ENCODE assay signal across 10 cellular contexts in genomic region chr18:2881490-2882195, GRCh38. TPM values are rescaled to one million over a fixed set of nuclear protein-coding genes. Genes with fewer than 3 reads are reported as not detected.
DNase-seq lines count a peak whose midpoint lies in the region; ATAC-seq and TF ChIP-seq lines count a peak whose summit lies in the region.
"Had no signal": no experiment of that assay in that cellular context is flagged by ENCODE, and none has a peak within 500 bp of the region (broad histone marks: within the 10 kb centered on the region; RNA-seq: fewer than 3 reads in every experiment).

No MANE protein-coding gene starts in this region.

- H2BK120ac ChIP-seq in mesendoderm (ENCODE audit: low read depth, low read length) = no peak overlapping the region

- no peak overlapping the region for H4K8ac ChIP-seq in mesendoderm (ENCODE audit: low read depth, low read length)

- WGBS in mesendoderm (ENCODE audit: extremely low coverage, insufficient coverage, low lambda C conversion rate) = no CpG with 5 or more reads among the region's 18 CpGs

- H3K4me1 Mint-ChIP-seq in nephron progenitor cell = peaks cover 41% of the 10 kb centered on the region

- no peak overlapping the region for H2BK5ac ChIP-seq in mesendoderm (ENCODE audit: low read length)

- H3K9me3 ChIP-seq in effector memory CD4-positive, alpha-beta T cell (ENCODE audit: control insufficient read depth, low read length) = peaks cover 3% of the 10 kb centered on the region

- H3K36me3 Mint-ChIP-seq in nephron progenitor cell (ENCODE audit: low read depth) = peaks cover 8% of the 10 kb centered on the region

- H3K27ac Mint-ChIP-seq in nephron progenitor cell = peak overlapping the region; percentile 84

- no peaks in the 10 kb centered on the region for H3K79me2 ChIP-seq in mesendoderm (ENCODE audit: control insufficient read depth, insufficient read depth, low read length)

- no peak overlapping the region for H3K56ac ChIP-seq in mesendoderm (ENCODE audit: low read length)

- H3K4me3 ChIP-seq in effector memory CD4-positive, alpha-beta T cell (ENCODE audit: insufficient read depth, low read depth, low read length, poor library complexity, severe bottlenecking) = no peak overlapping the region
- no peak overlapping the region for H3K4me3 ChIP-seq in mesendoderm (ENCODE audit: low read length)

- peaks cover 20% of the 10 kb centered on the region for H3K4me1 ChIP-seq in effector memory CD4-positive, alpha-beta T cell (ENCODE audit: control insufficient read depth, insufficient read depth, low read length, poor library complexity, severe bottlenecking)
- no peaks in the 10 kb centered on the region for H3K4me1 ChIP-seq in mesendoderm (ENCODE audit: control insufficient read depth, low read depth, low read length)

- DNase-seq in AG08396 (ENCODE audit: low spot score) = peak; percentile 89
- no peak for DNase-seq in effector memory CD4-positive, alpha-beta T cell
- DNase-seq in nephron progenitor cell = peak; percentile 31
- DNase-seq in nucleus accumbens (lab: John Stamatoyannopoulos, UW) = no peak
- DNase-seq in mesendoderm = no peak
- DNase-seq: activated CD4-positive, alpha-beta T cell treated with anti-CD3 and anti-CD28 coated beads for 1 hour; NCI-H2081 had no signal

- TF ChIP-seq EP300 in Ishikawa (IDR thresholded peaks at IDR 0.05; ENCODE audit: borderline replicate concordance) = no peak

- H3K4me2 ChIP-seq in mesendoderm (ENCODE audit: low read length) = no peak overlapping the region

- TF ChIP-seq RAD21 in Ishikawa (IDR thresholded peaks at IDR 0.05; ENCODE audit: low read depth) = peak; percentile 38; the same call in 1 of the 2 replicates

- no peak overlapping the region for H4K5ac ChIP-seq in mesendoderm (ENCODE audit: low read length)

- no peaks in the 10 kb centered on the region for H3K36me3 ChIP-seq in effector memory CD4-positive, alpha-beta T cell (ENCODE audit: control insufficient read depth, insufficient read depth, low read length)
- no peaks in the 10 kb centered on the region for H3K36me3 ChIP-seq in mesendoderm (ENCODE audit: control insufficient read depth, insufficient read depth, low read length)

- H3K27me3 Mint-ChIP-seq in nephron progenitor cell (ENCODE audit: low read depth, poor library complexity) = peaks cover 15% of the 10 kb centered on the region

- H2AK5ac ChIP-seq in mesendoderm (ENCODE audit: low read length) = no peak overlapping the region

- no peak overlapping the region for H3K4ac ChIP-seq in mesendoderm (ENCODE audit: low read depth, low read length)

- no peaks in the 10 kb centered on the region for H3K79me1 ChIP-seq in mesendoderm (ENCODE audit: low read length)

- no peaks in the 10 kb centered on the region for H3K27me3 ChIP-seq in effector memory CD4-positive, alpha-beta T cell (replicated peaks; ENCODE audit: control insufficient read depth, insufficient read depth, low read length, poor library complexity, severe bottlenecking)
- H3K27me3 ChIP-seq in mesendoderm (ENCODE audit: insufficient read depth, low read length, poor library complexity) = no peaks in the 10 kb centered on the region

- no peak for TF ChIP-seq CTCF in nephron progenitor cell (IDR thresholded peaks at IDR 0.05)

- H3K9ac ChIP-seq in mesendoderm (ENCODE audit: low read length) = no peak overlapping the region

- H2BK15ac ChIP-seq in mesendoderm (replicated peaks; ENCODE audit: low read depth) = no peak overlapping the region

- H3K23ac ChIP-seq in mesendoderm (ENCODE audit: low read length) = no peak overlapping the region

- no peak for ATAC-seq in GM19023 (IDR thresholded peaks at IDR 0.05; ENCODE audit: unreplicated experiment)
- no peak for ATAC-seq in GM19035 (IDR thresholded peaks at IDR 0.05; ENCODE audit: unreplicated experiment)

- H3K9me3 Mint-ChIP-seq in nephron progenitor cell = peaks cover 5% of the 10 kb centered on the region

- H3K18ac ChIP-seq in mesendoderm (ENCODE audit: low read length) = no peak overlapping the region

- H3K27ac ChIP-seq in effector memory CD4-positive, alpha-beta T cell (ENCODE audit: insufficient read depth, low read length, poor library complexity, severe bottlenecking) = peak overlapping the region; percentile 42
- no peak overlapping the region for H3K27ac ChIP-seq in mesendoderm (ENCODE audit: low read depth, low read length)

- H3K4me3 Mint-ChIP-seq in nephron progenitor cell = no peak overlapping the region

TF ChIP-seq in Ishikawa, 13 proteins besides CTCF, POLR2A, EP300 and RAD21:
- TF ChIP-seq NFIC (IDR thresholded peaks at IDR 0.05) = peak; percentile 38
- TF ChIP-seq YY1 (IDR thresholded peaks at IDR 0.05; ENCODE audit: low read depth) = no peak

RNA-seq across cellular contexts. Expression of gene EMILIN2, which starts 34.8 kb away (rescaled TPM):
- 7.1 TPM for polyA plus RNA-seq in mesendoderm (2013, experiment 1 of 2)
- polyA plus RNA-seq in mesendoderm (2013, experiment 2 of 2) = 6.9 TPM

Comparison
In these comparisons a context has a peak if more than half of its experiments do, and no peak if none do; other contexts are left out.
1. DNase-seq: peak in AG08396 (single experiment) and nephron progenitor cell (single experiment); none in effector memory CD4-positive, alpha-beta T cell (0 of 3), nucleus accumbens (0 of 56) and mesendoderm (single experiment).